ENCODE assay signal across 23 cellular contexts in genomic region chr20:59781236-59781635, GRCh38.
DNase-seq lines count a peak whose midpoint lies in the region; ATAC-seq and TF ChIP-seq lines count a peak whose summit lies in the region.
"Had no signal": no experiment of that assay in that cellular context is flagged by ENCODE, and none has a peak within 500 bp of the region (broad histone marks: within the 10 kb centered on the region; RNA-seq: fewer than 3 reads in every experiment).

No MANE protein-coding gene starts in this region.

- no peaks in the 10 kb centered on the region for H3K27me3 Mint-ChIP-seq in osteocyte (ENCODE audit: unreplicated experiment)

- peak; percentile 2 for DNase-seq in activated CD4-positive, CD25-positive, alpha-beta regulatory T cell treated with anti-CD3 and anti-CD28 coated beads, Interleukin-2, amount 50 U/mL, for 72 hours
- DNase-seq in D341Med (ENCODE audit: low spot score) (peak; percentile 18), coronary artery (ENCODE audit: low spot score) (peak; percentile 29), osteocyte (ENCODE audit: extremely low spot score, unreplicated experiment) (peak; percentile 83), SW 1271 (lab: John Stamatoyannopoulos, UW) (no peak), NCI-H2029 treated with DMSO at 0.1 percent for 48 hours (lab: John Stamatoyannopoulos, UW) (no peak), NCI-H2196 (lab: John Stamatoyannopoulos, UW; ENCODE audit: unreplicated experiment) (no peak)
- DNase-seq: CD4-positive, alpha-beta memory T cell; DMS153; KG1; NCI-H1092; NCI-H1436; NCI-H187 treated with DMSO at 0.1 percent for 48 hours; NCI-H2227 treated with DMSO at 0.1 percent for 48 hours; NCI-H510A treated with DMSO at 0.1 percent for 48 hours; NCI-H748 treated with DMSO at 0.1 percent for 48 hours; PC-9; RPMI8226; SIG-M5; SK-N-SH had no signal

- H3K27ac Mint-ChIP-seq in osteocyte (ENCODE audit: unreplicated experiment), result no peak overlapping the region
- H3K27ac Mint-ChIP-seq: CD4-positive, alpha-beta memory T cell had no signal

- no peak overlapping the region for H3K27ac ChIP-seq in coronary artery
- H3K27ac ChIP-seq: 22Rv1; BLaER1 treated with 17β-estradiol and CSF1 and Interleukin-3, amounts not matched to agents 10 nM and 100 nM; PC-9 had no signal

- H3K9me3 Mint-ChIP-seq in osteocyte (ENCODE audit: unreplicated experiment), result no peaks in the 10 kb centered on the region
- H3K9me3 Mint-ChIP-seq: CD4-positive, alpha-beta memory T cell had no signal

- no peaks in the 10 kb centered on the region for H3K4me1 Mint-ChIP-seq in osteocyte (ENCODE audit: unreplicated experiment)
- H3K4me1 Mint-ChIP-seq: CD4-positive, alpha-beta memory T cell had no signal

- H3K36me3 Mint-ChIP-seq in osteocyte (ENCODE audit: unreplicated experiment), result no peaks in the 10 kb centered on the region
- H3K36me3 Mint-ChIP-seq: CD4-positive, alpha-beta memory T cell had no signal

- no peak overlapping the region for H3K4me3 ChIP-seq in coronary artery
- H3K4me3 ChIP-seq: BLaER1 treated with 17β-estradiol and CSF1 and Interleukin-3, amounts not matched to agents 10 nM and 100 nM; PC-9 had no signal

- no peak for TF ChIP-seq CTCF in coronary artery (IDR thresholded peaks at IDR 0.05)
- no peak for TF ChIP-seq CTCF in osteocyte (IDR thresholded peaks at IDR 0.05)

- H3K4me3 Mint-ChIP-seq in osteocyte (ENCODE audit: unreplicated experiment), result no peak overlapping the region
- H3K4me3 Mint-ChIP-seq: CD4-positive, alpha-beta memory T cell had no signal

- no peak for ATAC-seq in activated CD4-positive, CD25-positive, alpha-beta regulatory T cell treated with anti-CD3 and anti-CD28 coated beads, Interleukin-2, amount 50 U/mL, for 24 hours

Comparison
In these comparisons a context has a peak if more than half of its experiments do, and no peak if none do; other contexts are left out.
1. DNase-seq: peak in activated CD4-positive, CD25-positive, alpha-beta regulatory T cell treated with anti-CD3 and anti-CD28 coated beads, Interleukin-2, amount 50 U/mL, for 72 hours (single experiment), D341Med (single experiment), coronary artery (single experiment) and osteocyte (single experiment); none in SW 1271 (0 of 2), NCI-H2029 treated with DMSO at 0.1 percent for 48 hours (single experiment) and NCI-H2196 (single experiment).